ENCODE assay signal across 8 cellular contexts in the genomic region with DNA sequence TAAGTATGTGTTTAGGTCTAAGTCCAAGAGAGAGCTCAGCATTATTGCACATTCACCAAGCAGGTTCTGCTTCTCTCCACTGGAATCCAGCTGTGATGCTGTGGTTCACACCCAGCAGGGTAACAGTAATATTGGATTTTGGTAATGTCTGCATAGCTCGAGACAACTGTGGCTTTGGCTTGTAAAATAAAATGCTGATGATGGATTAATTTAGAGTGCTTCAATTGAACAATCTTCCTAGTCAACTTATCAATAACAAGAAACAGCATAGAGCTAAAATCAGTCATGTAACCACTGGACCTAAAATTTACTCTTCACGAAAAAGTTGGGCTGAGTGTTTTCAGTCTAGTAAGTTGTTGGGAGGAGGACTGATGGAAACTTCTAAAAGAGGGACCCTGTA.
"Had no signal": no experiment of that assay in that cellular context is flagged by ENCODE, and none has a peak within 500 bp of the region (broad histone marks: within the 10 kb centered on the region; RNA-seq: fewer than 3 reads in every experiment).

No MANE protein-coding gene starts in this region.

- FAIRE-seq: H1, H54, HTR-8/SVneo had no signal

- DNase-seq: H9, HCEC 1CT, KBM-7 had no signal

- H3K27ac ChIP-seq: KMS-11 had no signal

- H2AFZ ChIP-seq: GM23338 had no signal

- ATAC-seq: GM23338 had no signal

- H3K4me2 ChIP-seq: GM23338, KMS-11 had no signal

- H3K9ac ChIP-seq: KMS-11 had no signal

- H3K4me3 ChIP-seq: GM23338 had no signal
